ENCODE assay signal across 17 cellular contexts in the genomic region with DNA sequence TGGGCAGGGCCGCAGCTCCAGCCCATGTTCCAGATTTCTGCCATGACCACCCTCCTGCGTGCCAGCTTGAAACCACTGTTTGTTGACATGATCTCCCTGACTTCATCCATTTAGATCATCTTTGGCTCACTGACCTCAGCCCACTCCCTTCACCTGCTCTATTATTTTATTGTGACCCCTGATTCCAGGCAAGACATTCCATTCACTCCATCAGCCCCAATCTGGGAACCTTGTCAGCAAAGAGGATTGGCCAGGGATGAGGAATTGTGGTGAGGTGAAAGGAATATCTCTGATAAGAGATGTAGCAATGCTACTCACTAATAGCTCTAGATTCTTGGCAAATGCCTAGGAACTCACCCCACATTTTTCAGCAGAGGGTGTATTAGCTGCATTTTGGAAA. TPM values are rescaled to one million over a fixed set of nuclear protein-coding genes. Genes with fewer than 3 reads are reported as not detected.
DNase-seq lines count a peak whose midpoint lies in the region; ATAC-seq, FAIRE-seq and TF ChIP-seq lines count a peak whose summit lies in the region.
"Had no signal": no experiment of that assay in that cellular context is flagged by ENCODE, and none has a peak within 500 bp of the region (broad histone marks: within the 10 kb centered on the region; RNA-seq: fewer than 3 reads in every experiment).

No MANE protein-coding gene starts in this region.

- H3K4me3 Mint-ChIP-seq in neural progenitor cell = no peak overlapping the region
- H3K4me3 Mint-ChIP-seq: B cell; CD4-positive, alpha-beta T cell had no signal

- H3K27me3 ChIP-seq in neural progenitor cell = no peaks in the 10 kb centered on the region
- H3K27me3 ChIP-seq: SJCRH30 had no signal

- H2AFZ ChIP-seq in neural progenitor cell (replicated peaks) = no peak overlapping the region
- H2AFZ ChIP-seq: PC-9 had no signal

- no peaks in the 10 kb centered on the region for H3K4me1 ChIP-seq in neural progenitor cell

- no peaks in the 10 kb centered on the region for H3F3A ChIP-seq in neural progenitor cell (ENCODE audit: low read depth)

- H3K4me1 Mint-ChIP-seq in neural progenitor cell = peaks cover 4% of the 10 kb centered on the region

- no peaks in the 10 kb centered on the region for H4K20me1 ChIP-seq in neural progenitor cell (ENCODE audit: low read depth)

- ATAC-seq in HG02759 (IDR thresholded peaks at IDR 0.05; ENCODE audit: unreplicated experiment) = no peak

- no peak overlapping the region for H3K4me2 ChIP-seq in neural progenitor cell
- H3K4me2 ChIP-seq: PC-9 had no signal

- H3K4me3 ChIP-seq in retinal pigment epithelial cell (ENCODE audit: low read length) (no peak overlapping the region), neural progenitor cell (no peak overlapping the region)
- H3K4me3 ChIP-seq: PC-9, SJCRH30 had no signal

- no peaks in the 10 kb centered on the region for H3K9me3 ChIP-seq in neural progenitor cell (ENCODE audit: low read depth)
- H3K9me3 ChIP-seq: SJCRH30 had no signal

- peak; percentile 52 for FAIRE-seq in HTR-8/SVneo (lab: Jason Lieb, UNC)

- H3K36me3 Mint-ChIP-seq in neural progenitor cell = no peaks in the 10 kb centered on the region

- H3K27ac Mint-ChIP-seq in neural progenitor cell = no peak overlapping the region
- H3K27ac Mint-ChIP-seq: B cell; CD4-positive, alpha-beta T cell had no signal

- peaks cover 3% of the 10 kb centered on the region for H3K27me3 Mint-ChIP-seq in neural progenitor cell (ENCODE audit: insufficient read depth, low read depth)
- H3K27me3 Mint-ChIP-seq: CD4-positive, alpha-beta T cell had no signal

- no peaks in the 10 kb centered on the region for H3K9me3 Mint-ChIP-seq in neural progenitor cell
- H3K9me3 Mint-ChIP-seq: CD4-positive, alpha-beta T cell had no signal

- DNase-seq in Daoy (ENCODE audit: low read depth) = peak; percentile 15
- no peak for DNase-seq in HTR-8/SVneo (ENCODE audit: insufficient read length, low spot score)
- peak; percentile 78 for DNase-seq in astrocyte of the hippocampus (ENCODE audit: low read depth, low spot score)
- DNase-seq in retinal pigment epithelial cell (ENCODE audit: low read depth) = peak; percentile 34
- no peak for DNase-seq in neural progenitor cell (ENCODE audit: low spot score)
- no peak for DNase-seq in medulla oblongata (ENCODE audit: extremely low spot score)
- DNase-seq: CD4-positive, alpha-beta T cell; GOT3; Karpas-422; NCI-H1105 treated with DMSO at 0.1 percent for 48 hours; NCI-H1694 treated with DMSO at 0.1 percent for 48 hours; NCI-H748 treated with DMSO at 0.1 percent for 48 hours; SJCRH30; SW 1271 had no signal

- H3K9ac ChIP-seq in neural progenitor cell = no peak overlapping the region

- no peaks in the 10 kb centered on the region for H3K36me3 ChIP-seq in neural progenitor cell
- H3K36me3 ChIP-seq: SJCRH30 had no signal

- H3K27ac ChIP-seq in neural progenitor cell = no peak overlapping the region
- H3K27ac ChIP-seq: PC-9, SJCRH30 had no signal

- TF ChIP-seq CTCF in retinal pigment epithelial cell (conservative IDR thresholded peaks at IDR 0.05; ENCODE audit: low read depth, low read length) (no peak), neural progenitor cell (IDR thresholded peaks at IDR 0.05) (no peak)

- H3K79me2 ChIP-seq in neural progenitor cell (ENCODE audit: low read depth) = no peaks in the 10 kb centered on the region

RNA-seq across cellular contexts. Expression of a gene that starts 36.5 kb away (rescaled TPM):
- 29.9 and 30.5 TPM in 2 replicates for total RNA-seq in Daoy (2014; rRNA removed; shearing (Covaris generic))
- total RNA-seq in neural progenitor cell (ENCODE audit: low replicate concordance) = 20.9 and 27.6 TPM in 2 replicates

RNA-seq across cellular contexts. Expression of a gene that starts 36.7 kb away (rescaled TPM):
- 16.5 and 16.7 TPM in 2 replicates for total RNA-seq in Daoy (2014; rRNA removed; shearing (Covaris generic))
- total RNA-seq in neural progenitor cell (ENCODE audit: low replicate concordance) = 56.8 and 66.4 TPM in 2 replicates

RNA-seq across cellular contexts. Expression of a gene that starts 45.6 kb away (rescaled TPM):
- 11.8 and 15.4 TPM in 2 replicates for total RNA-seq in Daoy (2014; rRNA removed; shearing (Covaris generic))
- 22.1 and 26.6 TPM in 2 replicates for total RNA-seq in neural progenitor cell (ENCODE audit: low replicate concordance)

Comparison
In these comparisons a context has a peak if more than half of its experiments do, and no peak if none do; other contexts are left out.
1. DNase-seq: peak in Daoy (single experiment), astrocyte of the hippocampus (single experiment) and retinal pigment epithelial cell (single experiment); none in HTR-8/SVneo (single experiment), neural progenitor cell (single experiment) and medulla oblongata (single experiment).